Comparison of ENCODE assay signal across 8 cellular contexts in genomic region chr19:7829162-7829520, GRCh38. TPM values are rescaled to one million over a fixed set of nuclear protein-coding genes. Genes with fewer than 3 reads are reported as not detected.
DNase-seq lines count a peak whose midpoint lies in the region; ATAC-seq and TF ChIP-seq lines count a peak whose summit lies in the region.

No MANE protein-coding gene starts in this region.

- no peaks in the 10 kb centered on the region for H3K27me3 ChIP-seq in CD4-positive, alpha-beta memory T cell (ENCODE audit: insufficient read depth, low read length)
- H3K27me3 ChIP-seq in OCI-LY3 (ENCODE audit: low read depth, low read length): peaks cover 10% of the 10 kb centered on the region; the same call in 1 of the 2 replicates
- peaks cover 32% of the 10 kb centered on the region for H3K27me3 ChIP-seq in endodermal cell (ENCODE audit: control insufficient read depth, insufficient read depth, low read length, poor library complexity, severe bottlenecking)
- no peaks in the 10 kb centered on the region for H3K27me3 ChIP-seq in ovary

- CTCF ChIA-PET in CD4-positive, alpha-beta memory T cell (lab: Charles Lee; ENCODE audit: partially characterized antibody): interaction anchor here (0.8 to 2.3 kb wide), 3 partner anchors 9 to 40 kb away, joined by 3 to 7 read pairs (median 6); no protein-coding TSS in a partner anchor

- H2AFZ ChIP-seq in OCI-LY3 (ENCODE audit: low read depth, low read length): peak overlapping the region; percentile 56; the same call in 1 of the 2 replicates

- DNase-seq in CD4-positive, alpha-beta memory T cell: no peak
- DNase-seq in endodermal cell (no peak), ovary (no peak), NCI-H146 treated with DMSO at 0.1 percent for 48 hours (lab: John Stamatoyannopoulos, UW; ENCODE audit: unreplicated experiment) (no peak), NCI-H2029 (lab: John Stamatoyannopoulos, UW) (no peak)

- no peaks in the 10 kb centered on the region for H3K36me3 Mint-ChIP-seq in CD4-positive, alpha-beta memory T cell
- H3K36me3 Mint-ChIP-seq in endodermal cell (ENCODE audit: low read depth): no peaks in the 10 kb centered on the region

- peak overlapping the region; percentile 75 for H3K4me2 ChIP-seq in OCI-LY3 (ENCODE audit: low read length)

- peak overlapping the region; percentile 57 to 88 (median 83) for H3K4me3 Mint-ChIP-seq in CD4-positive, alpha-beta memory T cell
- peak overlapping the region; percentile 58 for H3K4me3 Mint-ChIP-seq in endodermal cell

- H3K9me3 Mint-ChIP-seq in CD4-positive, alpha-beta memory T cell: no peaks in the 10 kb centered on the region
- H3K9me3 Mint-ChIP-seq in endodermal cell: no peaks in the 10 kb centered on the region

- H3K4me1 ChIP-seq in CD4-positive, alpha-beta memory T cell (ENCODE audit: insufficient read depth, low read length): peaks cover 22% of the 10 kb centered on the region
- H3K4me1 ChIP-seq in OCI-LY3 (ENCODE audit: low read length) (peaks cover 8% of the 10 kb centered on the region), endodermal cell (ENCODE audit: control insufficient read depth, insufficient read depth, low read length) (no peaks in the 10 kb centered on the region), ovary (ENCODE audit: insufficient read depth) (peaks cover 16% of the 10 kb centered on the region)

- ATAC-seq in GM18867 (IDR thresholded peaks at IDR 0.05; ENCODE audit: unreplicated experiment) (no peak), GM19397 (IDR thresholded peaks at IDR 0.05; ENCODE audit: unreplicated experiment) (no peak)

- H3K4me3 ChIP-seq in CD4-positive, alpha-beta memory T cell (ENCODE audit: low read length in 2 of 2): peak overlapping the region in 1 of 2 donors; percentile 37
- H3K4me3 ChIP-seq in OCI-LY3 (ENCODE audit: low read length) (peak overlapping the region; percentile 81), endodermal cell (ENCODE audit: low read length) (peak overlapping the region; percentile 74), ovary (peak overlapping the region; percentile 25)

- H3K27ac ChIP-seq in CD4-positive, alpha-beta memory T cell (ENCODE audit: low read depth, low read length): peak overlapping the region; percentile 23
- H3K27ac ChIP-seq in OCI-LY3 (ENCODE audit: low read length) (no peak overlapping the region), endodermal cell (ENCODE audit: low read depth, low read length) (no peak overlapping the region), ovary (no peak overlapping the region)

- H3K9ac ChIP-seq in OCI-LY3 (ENCODE audit: low read length) (peak overlapping the region; percentile 7; the same call in 1 of the 2 replicates), endodermal cell (ENCODE audit: extremely low read depth, low read length, poor library complexity, severe bottlenecking) (no peak overlapping the region)

- H3K9me3 ChIP-seq in CD4-positive, alpha-beta memory T cell (ENCODE audit: control insufficient read depth in 1 of 2, low read length in 2 of 2): no peaks in the 10 kb centered on the region
- H3K9me3 ChIP-seq in OCI-LY3 (ENCODE audit: insufficient read depth, low read length) (no peaks in the 10 kb centered on the region), endodermal cell (ENCODE audit: control insufficient read depth, low read length) (no peaks in the 10 kb centered on the region), ovary (no peaks in the 10 kb centered on the region)

- no peak for TF ChIP-seq EP300 in ovary (IDR thresholded peaks at IDR 0.05)

- peaks cover 11 to 28% (median 18%) of the 10 kb centered on the region in 4 donors for H3K4me1 Mint-ChIP-seq in CD4-positive, alpha-beta memory T cell
- H3K4me1 Mint-ChIP-seq in endodermal cell: peaks cover 7% of the 10 kb centered on the region

- no peaks in the 10 kb centered on the region for H4K20me1 ChIP-seq in OCI-LY3 (ENCODE audit: insufficient read depth, low read length)

- TF ChIP-seq CTCF in OCI-LY3 (IDR thresholded peaks at IDR 0.05; ENCODE audit: low read depth, low read length): no peak
- no peak for TF ChIP-seq CTCF in endodermal cell (conservative IDR thresholded peaks at IDR 0.05)
- TF ChIP-seq CTCF in ovary (IDR thresholded peaks at IDR 0.05): no peak

- WGBS in endodermal cell (ENCODE audit: insufficient coverage in 1 of 2, insufficient read length in 1 of 2), 2 experiments: 12 to 18% methylated on average over 13 to 18 of the region's 18 CpGs
- WGBS in ovary, 3 donors: 3 to 4% (median 4%) methylated on average over 18 of the region's 18 CpGs

- POLR2A ChIA-PET in CD4-positive, alpha-beta memory T cell (lab: Charles Lee; ENCODE audit: partially characterized antibody): interaction anchor here (0.9 to 1.5 kb wide), 3 partner anchors 40 to 148 kb away, joined by 3 to 4 read pairs (median 3); no protein-coding TSS in a partner anchor

- no peaks in the 10 kb centered on the region for H3K27me3 Mint-ChIP-seq in CD4-positive, alpha-beta memory T cell
- peaks cover 67% of the 10 kb centered on the region for H3K27me3 Mint-ChIP-seq in endodermal cell (ENCODE audit: insufficient read depth)

- no peaks in the 10 kb centered on the region for H3K36me3 ChIP-seq in CD4-positive, alpha-beta memory T cell (ENCODE audit: insufficient read depth, low read length)
- no peaks in the 10 kb centered on the region for H3K36me3 ChIP-seq in OCI-LY3 (replicated peaks; ENCODE audit: low read depth, low read length)
- no peaks in the 10 kb centered on the region for H3K36me3 ChIP-seq in endodermal cell (ENCODE audit: control insufficient read depth, insufficient read depth, low read length)
- H3K36me3 ChIP-seq in ovary: no peaks in the 10 kb centered on the region

- peak overlapping the region; percentile 63 to 90 (median 87) for H3K27ac Mint-ChIP-seq in CD4-positive, alpha-beta memory T cell
- peak overlapping the region; percentile 82 for H3K27ac Mint-ChIP-seq in endodermal cell

- intact Hi-C loops in CD4-positive, alpha-beta memory T cell (cut with micrococcal nuclease): loop anchor here (1.0 kb wide), 2 partner anchors 40 to 91 kb away; partner anchors contain the start of gene SNAPC2
- intact Hi-C loops in ovary (cut with DNase I): no loop called here

- H3K79me2 ChIP-seq in OCI-LY3 (ENCODE audit: low read length): no peaks in the 10 kb centered on the region

- no peak for TF ChIP-seq POLR2A in ovary (IDR thresholded peaks at IDR 0.05)

RNA-seq across cellular contexts. Expression of gene EVI5L, which starts 0.9 kb away (rescaled TPM):
- 10 to 100 TPM; 11.9 to 14.1 TPM for total RNA-seq in CD4-positive, alpha-beta memory T cell
- 1 to 10 TPM; 1.1 to 2.8 TPM for polyA plus RNA-seq in CD4-positive, alpha-beta memory T cell
- 1 to 10 TPM; 6.4 to 9.2 TPM for total RNA-seq in endodermal cell
- polyA plus RNA-seq in endodermal cell (2013, experiment 1 of 2): 14.6 TPM
- polyA plus RNA-seq in endodermal cell (2013, experiment 2 of 2): 12.3 TPM
- 10 to 100 TPM in 5 of 7 donors, 1 to 10 TPM in 2; 5.1 to 15.9 (median 13.1) TPM for total RNA-seq in ovary
- polyA plus RNA-seq in ovary: 10 to 100 TPM in 1 of 2 donors, 1 to 10 TPM in 1; 7.2 to 10.9 TPM

RNA-seq across cellular contexts. Expression of gene PRR36, which starts 45.0 kb away (rescaled TPM):
- under 1 TPM; 0.29 to 0.36 TPM for total RNA-seq in CD4-positive, alpha-beta memory T cell
- polyA plus RNA-seq in CD4-positive, alpha-beta memory T cell: under 1 TPM in 1 of 2 donors, not detected in 1; 0.06 TPM
- total RNA-seq in endodermal cell: 10 to 100 TPM in 1 of 2 donors, 1 to 10 TPM in 1; 9.5 to 20.2 TPM
- 32.1 TPM for polyA plus RNA-seq in endodermal cell (2013, experiment 1 of 2)
- 29.5 TPM for polyA plus RNA-seq in endodermal cell (2013, experiment 2 of 2)
- 1 to 10 TPM in 3 of 7 donors, under 1 TPM in 4; 0.45 to 2.2 (median 0.95) TPM for total RNA-seq in ovary
- polyA plus RNA-seq in ovary: under 1 TPM; 0.05 to 0.27 TPM

RNA-seq across cellular contexts. Expression of gene LRRC8E, which starts 59.2 kb away (rescaled TPM):
- total RNA-seq in CD4-positive, alpha-beta memory T cell: not detected
- not detected for polyA plus RNA-seq in CD4-positive, alpha-beta memory T cell
- total RNA-seq in endodermal cell (1 to 10 TPM; 2.8 to 3.4 TPM), ovary (1 to 10 TPM in 1 of 7 donors, under 1 TPM in 4, not detected in 2; 0.10 to 2.1 (median 0.72) TPM)
- polyA plus RNA-seq in endodermal cell (2013, experiment 1 of 2): 0.68 TPM
- polyA plus RNA-seq in endodermal cell (2013, experiment 2 of 2): 1.2 TPM
- under 1 TPM; 0.13 to 0.97 TPM for polyA plus RNA-seq in ovary
